ENCODE assay signal across 8 cellular contexts in the genomic region with DNA sequence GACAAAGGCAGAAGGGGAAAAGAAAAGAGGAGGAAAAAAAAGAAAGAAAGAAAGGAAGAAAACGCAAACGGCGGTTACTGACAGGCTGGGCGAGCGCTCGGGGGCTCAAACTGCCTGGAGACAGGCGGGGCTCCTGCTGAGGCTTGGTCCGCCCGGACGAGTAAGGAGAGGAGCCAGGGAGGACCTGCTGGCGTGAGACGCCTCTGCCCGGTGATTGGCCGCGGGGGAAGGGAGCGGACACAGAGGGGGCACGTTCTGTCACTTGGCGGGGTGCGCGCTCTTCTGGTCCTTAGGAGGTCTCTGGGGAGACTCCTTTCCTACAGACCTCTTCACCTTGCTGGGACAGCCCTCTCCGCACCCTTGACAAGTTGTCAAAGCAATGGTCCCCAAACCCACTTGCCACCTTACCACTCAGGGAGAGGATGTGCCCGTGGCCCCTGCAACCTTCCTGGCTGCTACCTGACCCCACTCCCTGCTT. TPM values are rescaled to one million over a fixed set of nuclear protein-coding genes. Genes with fewer than 3 reads are reported as not detected.
DNase-seq lines count a peak whose midpoint lies in the region; ATAC-seq and TF ChIP-seq lines count a peak whose summit lies in the region.

No MANE protein-coding gene starts in this region.

- no peak for TF ChIP-seq CTCF in MM.1S (IDR thresholded peaks at IDR 0.05; ENCODE audit: low read length)
- no peak for TF ChIP-seq CTCF in brain (conservative IDR thresholded peaks at IDR 0.05)
- TF ChIP-seq CTCF in thoracic aorta (IDR thresholded peaks at IDR 0.05) = no peak

- no peaks in the 10 kb centered on the region for H3K9me3 ChIP-seq in HAP-1
- no peaks in the 10 kb centered on the region for H3K9me3 ChIP-seq in MM.1S (replicated peaks; ENCODE audit: insufficient read depth, low read length)
- H3K9me3 ChIP-seq in thoracic aorta = no peaks in the 10 kb centered on the region

- H3K9ac ChIP-seq in MM.1S (ENCODE audit: low read length) = peak overlapping the region; percentile 98

- no peaks in the 10 kb centered on the region for H3K9me3 Mint-ChIP-seq in activated naive CD4-positive, alpha-beta T cell treated with anti-CD3 and anti-CD28 coated beads for 36 hours
- H3K9me3 Mint-ChIP-seq in brain = peaks cover 0 to 5% (median 0%) of the 10 kb centered on the region in 5 experiments

- H3K36me3 ChIP-seq in HAP-1 (replicated peaks) (no peaks in the 10 kb centered on the region), MM.1S (replicated peaks; ENCODE audit: insufficient read depth, low read length) (no peaks in the 10 kb centered on the region), thoracic aorta (no peaks in the 10 kb centered on the region)

- H3K79me2 ChIP-seq in MM.1S (ENCODE audit: low read length) = peaks cover 13% of the 10 kb centered on the region

- peaks cover 8% of the 10 kb centered on the region for H3K4me1 ChIP-seq in HAP-1
- peaks cover 27% of the 10 kb centered on the region for H3K4me1 ChIP-seq in MM.1S (ENCODE audit: low read length)
- peaks cover 8 to 53% of the 10 kb centered on the region in 2 donors for H3K4me1 ChIP-seq in thoracic aorta (ENCODE audit: control insufficient read depth in 1 of 2, low read depth in 2 of 2)

- peak overlapping the region; percentile 98 for H3K4me2 ChIP-seq in MM.1S (ENCODE audit: low read depth, low read length)

- H3K27ac ChIP-seq in MM.1S (ENCODE audit: low read length) (peak overlapping the region; percentile 99), thoracic aorta (peak overlapping the region; percentile 85 to 98)

- CTCF ChIA-PET in activated naive CD4-positive, alpha-beta T cell treated with anti-CD3 and anti-CD28 coated beads for 36 hours (lab: Charles Lee) = no interaction called here

- in situ Hi-C loops in HAP-1 (cut with MboI; ENCODE audit: low sequenced_read_pairs) = no loop called here

- H3K4me1 Mint-ChIP-seq in activated naive CD4-positive, alpha-beta T cell treated with anti-CD3 and anti-CD28 coated beads for 36 hours (ENCODE audit: low read depth) = peaks cover 19% of the 10 kb centered on the region
- H3K4me1 Mint-ChIP-seq in brain = peaks cover 55% of the 10 kb centered on the region

- H3K36me3 Mint-ChIP-seq in activated naive CD4-positive, alpha-beta T cell treated with anti-CD3 and anti-CD28 coated beads for 36 hours (ENCODE audit: low read depth) = no peaks in the 10 kb centered on the region
- H3K36me3 Mint-ChIP-seq in brain = no peaks in the 10 kb centered on the region

- ATAC-seq in left lobe of liver = peak; percentile 57
- ATAC-seq in thoracic aorta (ENCODE audit: insufficient number of reproducible peaks, low FRiP score, low read depth) = no peak

- H3K4me3 Mint-ChIP-seq in activated naive CD4-positive, alpha-beta T cell treated with anti-CD3 and anti-CD28 coated beads for 36 hours = peak overlapping the region; percentile 84
- peak overlapping the region; percentile 90 to 99 (median 97) for H3K4me3 Mint-ChIP-seq in brain

- H3K9me2 ChIP-seq in MM.1S (replicated peaks; ENCODE audit: insufficient read depth, low read length) = no peaks in the 10 kb centered on the region

- peaks cover 48% of the 10 kb centered on the region for H3K27me3 Mint-ChIP-seq in activated naive CD4-positive, alpha-beta T cell treated with anti-CD3 and anti-CD28 coated beads for 36 hours (ENCODE audit: low read depth)
- peaks cover 18% of the 10 kb centered on the region for H3K27me3 Mint-ChIP-seq in brain

- H3K4me3 ChIP-seq in HAP-1 = peak overlapping the region; percentile 65
- H3K4me3 ChIP-seq in MM.1S (ENCODE audit: low read length) = peak overlapping the region; percentile 68
- H3K4me3 ChIP-seq in thoracic aorta = peak overlapping the region; percentile 75

- H4K20me1 ChIP-seq in MM.1S (ENCODE audit: insufficient read depth, low read length) = no peaks in the 10 kb centered on the region

- H3K27ac Mint-ChIP-seq in activated naive CD4-positive, alpha-beta T cell treated with anti-CD3 and anti-CD28 coated beads for 36 hours = no peak overlapping the region
- H3K27ac Mint-ChIP-seq in brain = peak overlapping the region; percentile 100

- H2AFZ ChIP-seq in MM.1S (ENCODE audit: low read length) = peak overlapping the region; percentile 91

- intact Hi-C loops in activated naive CD4-positive, alpha-beta T cell treated with anti-CD3 and anti-CD28 coated beads for 36 hours (cut with micrococcal nuclease) = loop anchor here (2.0 to 5.0 kb wide), 3 partner anchors 34 to 551 kb away; partner anchors contain the start of genes NASP and RAD54L

- H3K27me3 ChIP-seq in HAP-1 (ENCODE audit: low read depth) (no peaks in the 10 kb centered on the region), MM.1S (replicated peaks; ENCODE audit: insufficient read depth, low read length) (no peaks in the 10 kb centered on the region), thoracic aorta (replicated peaks; ENCODE audit: insufficient read depth) (no peaks in the 10 kb centered on the region)

- no peak for DNase-seq in activated naive CD4-positive, alpha-beta T cell treated with anti-CD3 and anti-CD28 coated beads for 36 hours
- no peak for DNase-seq in activated naive CD4-positive, alpha-beta T cell treated with anti-CD3 and anti-CD28 coated beads, Interleukin-2, amount 50 U/mL, for 16 hours
- DNase-seq in HAP-1 (ENCODE audit: low spot score in 2 of 2) (no peak), MM.1S (no peak), left lobe of liver (ENCODE audit: low spot score) (no peak), thoracic aorta (ENCODE audit: low spot score) (no peak)
- DNase-seq in effector CD4-positive, alpha-beta T cell = no peak

- H3F3A ChIP-seq in MM.1S (ENCODE audit: insufficient read depth, low read length) = peaks cover 31% of the 10 kb centered on the region

RNA-seq across cellular contexts. Expression of gene PIK3R3, which starts 0.8 kb away (rescaled TPM):
- under 1 TPM; 0.45 to 0.49 TPM for total RNA-seq in activated naive CD4-positive, alpha-beta T cell treated with anti-CD3 and anti-CD28 coated beads for 36 hours
- 43.0 TPM for polyA plus RNA-seq in brain (ENCODE audit: insufficient read depth, low read depth, low replicate concordance)
- total RNA-seq in left lobe of liver (3.1 TPM), thoracic aorta (10 to 100 TPM in 1 of 2 donors, 1 to 10 TPM in 1; 9.5 to 30.1 TPM)

RNA-seq across cellular contexts. Expression of gene TSPAN1, which starts 41.7 kb away (rescaled TPM):
- total RNA-seq in activated naive CD4-positive, alpha-beta T cell treated with anti-CD3 and anti-CD28 coated beads for 36 hours = not detected
- 9.4 TPM for polyA plus RNA-seq in brain (ENCODE audit: insufficient read depth, low read depth, low replicate concordance)
- total RNA-seq in left lobe of liver (7.7 TPM), thoracic aorta (1 to 10 TPM; 3.1 to 7.0 TPM)

RNA-seq across cellular contexts. Expression of gene P3R3URF, which starts 43.1 kb away (rescaled TPM):
- not detected for total RNA-seq in activated naive CD4-positive, alpha-beta T cell treated with anti-CD3 and anti-CD28 coated beads for 36 hours
- polyA plus RNA-seq in brain (ENCODE audit: insufficient read depth, low read depth, low replicate concordance) = not detected
- total RNA-seq in left lobe of liver = not detected
- not detected for total RNA-seq in thoracic aorta
